In genomic region chr1:43636006-43636641, GRCh38 we compare ENCODE assay signal across 1 cellular context.
TF ChIP-seq lines count a peak whose summit lies in the region.

No MANE protein-coding gene starts in this region.

TF ChIP-seq in Ishikawa, 13 proteins besides CTCF, POLR2A, EP300 and RAD21:
- TF ChIP-seq REST (IDR thresholded peaks at IDR 0.05; ENCODE audit: low read depth) (peak; percentile 67), TCF12 (IDR thresholded peaks at IDR 0.05; ENCODE audit: low read depth) (no peak), USF1 (IDR thresholded peaks at IDR 0.05) (no peak), FOXM1 (IDR thresholded peaks at IDR 0.05; ENCODE audit: borderline replicate concordance, low read depth) (no peak), TEAD4 (IDR thresholded peaks at IDR 0.05) (peak; percentile 36; the same call in 1 of the 2 replicates)
